Comparison of ENCODE assay signal across 9 cellular contexts in the genomic region with DNA sequence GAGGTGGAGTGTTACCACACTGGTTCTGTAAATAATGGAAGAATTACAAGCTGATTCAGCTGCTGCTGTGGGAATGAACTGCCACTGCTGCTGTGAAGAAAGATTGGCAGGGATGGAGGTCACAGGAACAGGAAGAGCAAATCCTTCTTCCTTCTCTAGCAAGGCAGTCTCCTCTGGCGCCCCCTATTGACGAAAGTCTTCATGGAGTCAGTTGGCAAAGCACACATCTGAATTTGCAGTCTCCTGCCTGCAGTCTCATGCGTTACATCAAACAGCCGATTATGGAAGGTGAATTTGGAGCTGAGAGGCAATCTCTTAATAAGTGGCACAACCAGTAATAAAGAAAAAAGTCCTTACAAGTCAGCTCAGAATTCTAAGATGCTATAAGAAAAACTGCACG.
A peak's percentile ranks its signal among the peaks of the same experiment; 100 is the strongest.
DNase-seq lines count a peak whose midpoint lies in the region; ATAC-seq and TF ChIP-seq lines count a peak whose summit lies in the region.
"Had no signal": no experiment of that assay in that cellular context is flagged by ENCODE, and none has a peak within 500 bp of the region (broad histone marks: within the 10 kb centered on the region; RNA-seq: fewer than 3 reads in every experiment).

No MANE protein-coding gene starts in this region.

- 52% methylated on average over 5 of the region's 5 CpGs for WGBS in liver

- H3K4me1 ChIP-seq in liver (ENCODE audit: control insufficient read depth in 4 of 4, insufficient read depth in 4 of 4, low read length in 3 of 4), result no peaks in the 10 kb centered on the region

- TF ChIP-seq RAD21 in liver (IDR thresholded peaks at IDR 0.05), result peak; percentile 61 to 78

- no peaks in the 10 kb centered on the region for H3K27me3 Mint-ChIP-seq in stimulated activated memory B cell treated with anti-CD40 and anti-IgM and Interleukin-4, amounts not matched to agents 10 μg/mL and 1 μg/mL and 100 μg/mL, for 72 hours

- no peaks in the 10 kb centered on the region for H3K9me3 ChIP-seq in liver (ENCODE audit: control insufficient read depth in 4 of 4, low read length in 3 of 4)

- DNase-seq in NCI-H1105 (lab: John Stamatoyannopoulos, UW), result peak; percentile 18
- no peak for DNase-seq in NCI-H1105 treated with DMSO at 0.1 percent for 48 hours (lab: John Stamatoyannopoulos, UW)
- peak; percentile 51 for DNase-seq in NCI-H1092 treated with DMSO at 0.1 percent for 48 hours (lab: John Stamatoyannopoulos, UW)
- peak; percentile 4 for DNase-seq in brain pericyte (ENCODE audit: low read depth, low spot score)
- no peak for DNase-seq in germinal center (ENCODE audit: low spot score)

- H3K4me3 Mint-ChIP-seq in stimulated activated memory B cell treated with anti-CD40 and anti-IgM and Interleukin-4, amounts not matched to agents 10 μg/mL and 1 μg/mL and 100 μg/mL, for 72 hours, result no peak overlapping the region
- H3K4me3 Mint-ChIP-seq: nephron had no signal

- no peaks in the 10 kb centered on the region for H3K27me3 ChIP-seq in liver (ENCODE audit: control insufficient read depth in 4 of 4, insufficient read depth in 4 of 4, low read length in 3 of 4)

- H3K27ac ChIP-seq in liver (ENCODE audit: low read depth in 1 of 2, low read length in 2 of 2), result no peak overlapping the region

- ATAC-seq in HG03108 (IDR thresholded peaks at IDR 0.05; ENCODE audit: unreplicated experiment), result no peak
- no peak for ATAC-seq in stimulated activated memory B cell treated with anti-CD40 and anti-IgM and Interleukin-4, amounts not matched to agents 10 μg/mL and 1 μg/mL and 100 μg/mL, for 72 hours

- no peak overlapping the region for H3K27ac Mint-ChIP-seq in stimulated activated memory B cell treated with anti-CD40 and anti-IgM and Interleukin-4, amounts not matched to agents 10 μg/mL and 1 μg/mL and 100 μg/mL, for 72 hours
- H3K27ac Mint-ChIP-seq: nephron had no signal

- TF ChIP-seq CTCF in liver (IDR thresholded peaks at IDR 0.05; ENCODE audit: low read depth, low read length, missing input control), result peak; percentile 39

- H3K36me3 ChIP-seq in liver (ENCODE audit: control insufficient read depth in 4 of 4, insufficient read depth in 3 of 4, low read depth in 1 of 4, low read length in 3 of 4), result no peaks in the 10 kb centered on the region

- H3K9me3 Mint-ChIP-seq in stimulated activated memory B cell treated with anti-CD40 and anti-IgM and Interleukin-4, amounts not matched to agents 10 μg/mL and 1 μg/mL and 100 μg/mL, for 72 hours, result peaks cover 8% of the 10 kb centered on the region

- no peaks in the 10 kb centered on the region for H3K4me1 Mint-ChIP-seq in stimulated activated memory B cell treated with anti-CD40 and anti-IgM and Interleukin-4, amounts not matched to agents 10 μg/mL and 1 μg/mL and 100 μg/mL, for 72 hours

- H3K36me3 Mint-ChIP-seq in stimulated activated memory B cell treated with anti-CD40 and anti-IgM and Interleukin-4, amounts not matched to agents 10 μg/mL and 1 μg/mL and 100 μg/mL, for 72 hours, result no peaks in the 10 kb centered on the region

- H3K9ac ChIP-seq in liver (ENCODE audit: low read depth in 1 of 2, low read length in 2 of 2), result no peak overlapping the region

- no peak overlapping the region for H3K4me3 ChIP-seq in liver (ENCODE audit: low read depth in 1 of 3, low read length in 3 of 3)

TF ChIP-seq in liver, 16 proteins besides CTCF, POLR2A, EP300 and RAD21:
- no peak for TF ChIP-seq HNF4G (IDR thresholded peaks at IDR 0.05)
- no peak for TF ChIP-seq SP1 (IDR thresholded peaks at IDR 0.05)
- no peak for TF ChIP-seq TAF1 (conservative IDR thresholded peaks at IDR 0.05)
- TF ChIP-seq FOXA2 (IDR thresholded peaks at IDR 0.05), result no peak
- TF ChIP-seq, protein P1, sequence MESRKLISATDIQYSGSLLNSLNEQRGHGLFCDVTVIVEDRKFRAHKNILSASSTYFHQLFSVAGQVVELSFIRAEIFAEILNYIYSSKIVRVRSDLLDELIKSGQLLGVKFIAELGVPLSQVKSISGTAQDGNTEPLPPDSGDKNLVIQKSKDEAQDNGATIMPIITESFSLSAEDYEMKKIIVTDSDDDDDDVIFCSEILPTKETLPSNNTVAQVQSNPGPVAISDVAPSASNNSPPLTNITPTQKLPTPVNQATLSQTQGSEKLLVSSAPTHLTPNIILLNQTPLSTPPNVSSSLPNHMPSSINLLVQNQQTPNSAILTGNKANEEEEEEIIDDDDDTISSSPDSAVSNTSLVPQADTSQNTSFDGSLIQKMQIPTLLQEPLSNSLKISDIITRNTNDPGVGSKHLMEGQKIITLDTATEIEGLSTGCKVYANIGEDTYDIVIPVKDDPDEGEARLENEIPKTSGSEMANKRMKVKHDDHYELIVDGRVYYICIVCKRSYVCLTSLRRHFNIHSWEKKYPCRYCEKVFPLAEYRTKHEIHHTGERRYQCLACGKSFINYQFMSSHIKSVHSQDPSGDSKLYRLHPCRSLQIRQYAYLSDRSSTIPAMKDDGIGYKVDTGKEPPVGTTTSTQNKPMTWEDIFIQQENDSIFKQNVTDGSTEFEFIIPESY (IDR thresholded peaks at IDR 0.05), result no peak
- TF ChIP-seq, protein P2, sequence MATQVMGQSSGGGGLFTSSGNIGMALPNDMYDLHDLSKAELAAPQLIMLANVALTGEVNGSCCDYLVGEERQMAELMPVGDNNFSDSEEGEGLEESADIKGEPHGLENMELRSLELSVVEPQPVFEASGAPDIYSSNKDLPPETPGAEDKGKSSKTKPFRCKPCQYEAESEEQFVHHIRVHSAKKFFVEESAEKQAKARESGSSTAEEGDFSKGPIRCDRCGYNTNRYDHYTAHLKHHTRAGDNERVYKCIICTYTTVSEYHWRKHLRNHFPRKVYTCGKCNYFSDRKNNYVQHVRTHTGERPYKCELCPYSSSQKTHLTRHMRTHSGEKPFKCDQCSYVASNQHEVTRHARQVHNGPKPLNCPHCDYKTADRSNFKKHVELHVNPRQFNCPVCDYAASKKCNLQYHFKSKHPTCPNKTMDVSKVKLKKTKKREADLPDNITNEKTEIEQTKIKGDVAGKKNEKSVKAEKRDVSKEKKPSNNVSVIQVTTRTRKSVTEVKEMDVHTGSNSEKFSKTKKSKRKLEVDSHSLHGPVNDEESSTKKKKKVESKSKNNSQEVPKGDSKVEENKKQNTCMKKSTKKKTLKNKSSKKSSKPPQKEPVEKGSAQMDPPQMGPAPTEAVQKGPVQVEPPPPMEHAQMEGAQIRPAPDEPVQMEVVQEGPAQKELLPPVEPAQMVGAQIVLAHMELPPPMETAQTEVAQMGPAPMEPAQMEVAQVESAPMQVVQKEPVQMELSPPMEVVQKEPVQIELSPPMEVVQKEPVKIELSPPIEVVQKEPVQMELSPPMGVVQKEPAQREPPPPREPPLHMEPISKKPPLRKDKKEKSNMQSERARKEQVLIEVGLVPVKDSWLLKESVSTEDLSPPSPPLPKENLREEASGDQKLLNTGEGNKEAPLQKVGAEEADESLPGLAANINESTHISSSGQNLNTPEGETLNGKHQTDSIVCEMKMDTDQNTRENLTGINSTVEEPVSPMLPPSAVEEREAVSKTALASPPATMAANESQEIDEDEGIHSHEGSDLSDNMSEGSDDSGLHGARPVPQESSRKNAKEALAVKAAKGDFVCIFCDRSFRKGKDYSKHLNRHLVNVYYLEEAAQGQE (IDR thresholded peaks at IDR 0.05), result no peak

Comparison
In these comparisons a context has a peak if more than half of its experiments do, and no peak if none do; other contexts are left out.
1. DNase-seq: peak in NCI-H1105 (single experiment), NCI-H1092 treated with DMSO at 0.1 percent for 48 hours (single experiment) and brain pericyte (single experiment); none in NCI-H1105 treated with DMSO at 0.1 percent for 48 hours (single experiment) and germinal center (single experiment).